Comparison of ENCODE assay signal across 9 cellular contexts in genomic region chr5:177086918-177087706, GRCh38. TPM values are rescaled to one million over a fixed set of nuclear protein-coding genes. Genes with fewer than 3 reads are reported as not detected.
DNase-seq lines count a peak whose midpoint lies in the region; ATAC-seq, FAIRE-seq and TF ChIP-seq lines count a peak whose summit lies in the region.
"Had no signal": no experiment of that assay in that cellular context is flagged by ENCODE, and none has a peak within 500 bp of the region (broad histone marks: within the 10 kb centered on the region; RNA-seq: fewer than 3 reads in every experiment).

No MANE protein-coding gene starts in this region.

- peak; percentile 85 for ATAC-seq in activated CD8-positive, alpha-beta memory T cell treated with anti-CD3 and anti-CD28 coated beads, Interleukin-2, amount 10 ng/mL, durations not matched to agents 7 days and 5 days

- H3K9me3 ChIP-seq in esophagus muscularis mucosa (no peaks in the 10 kb centered on the region), osteoblast (ENCODE audit: low read depth, low read length) (no peaks in the 10 kb centered on the region), tibial nerve (no peaks in the 10 kb centered on the region)

- no peaks in the 10 kb centered on the region for H4K20me1 ChIP-seq in osteoblast (ENCODE audit: insufficient read depth, low read length)

- no peaks in the 10 kb centered on the region for H3K36me3 Mint-ChIP-seq in activated CD8-positive, alpha-beta memory T cell treated with anti-CD3 and anti-CD28 coated beads, Interleukin-2, amount 10 ng/mL, durations not matched to agents 7 days and 5 days

- 1% methylated on average over 12 of the region's 60 CpGs for WGBS in esophagus muscularis mucosa
- 2 to 4% methylated on average over 32 to 43 of the region's 60 CpGs for WGBS in tibial nerve, 2 donors

- intact Hi-C loops in esophagus muscularis mucosa (cut with DNase I), result no loop called here

- peaks cover 9% of the 10 kb centered on the region for H3K4me1 Mint-ChIP-seq in activated CD8-positive, alpha-beta memory T cell treated with anti-CD3 and anti-CD28 coated beads, Interleukin-2, amount 10 ng/mL, durations not matched to agents 7 days and 5 days

- no peaks in the 10 kb centered on the region for H3K36me3 ChIP-seq in esophagus muscularis mucosa
- H3K36me3 ChIP-seq in osteoblast (ENCODE audit: insufficient read depth, low read length), result no peaks in the 10 kb centered on the region
- no peaks in the 10 kb centered on the region for H3K36me3 ChIP-seq in tibial nerve

- peaks cover 45% of the 10 kb centered on the region for H3K27me3 Mint-ChIP-seq in activated CD8-positive, alpha-beta memory T cell treated with anti-CD3 and anti-CD28 coated beads, Interleukin-2, amount 10 ng/mL, durations not matched to agents 7 days and 5 days

- CTCF ChIA-PET in HEK293T (lab: Yijun Ruan, JAX), result interaction anchor here (0.7 to 7.1 kb wide), 5 partner anchors 15 to 440 kb away, joined by 3 to 59 read pairs (median 4); partner anchors contain the start of gene TSPAN17
- CTCF ChIA-PET in activated CD8-positive, alpha-beta memory T cell treated with anti-CD3 and anti-CD28 coated beads, Interleukin-2, amount 10 ng/mL, durations not matched to agents 7 days and 5 days (lab: Charles Lee), result interaction anchor here (1.3 to 7.1 kb wide), 4 partner anchors 10 to 427 kb away, joined by 3 to 64 read pairs (median 26); no protein-coding TSS in a partner anchor

- H3K27ac ChIP-seq in esophagus muscularis mucosa (replicated peaks in 1 of 4) (no peak overlapping the region), osteoblast (ENCODE audit: low read depth, low read length) (no peak overlapping the region), tibial nerve (peak overlapping the region in 3 of 4 donors; percentile 54 to 75 (median 73))

- DNase-seq in GM12891 (ENCODE audit: insufficient read length, low spot score) (peak; percentile 85), HEK293T (ENCODE audit: extremely low spot score) (peak; percentile 92), NCI-H2227 treated with DMSO at 0.1 percent for 48 hours (lab: John Stamatoyannopoulos, UW) (peak; percentile 27), esophagus muscularis mucosa (ENCODE audit: extremely low spot score) (no peak), osteoblast (ENCODE audit: insufficient read length, low spot score, missing footprints) (no peak), tibial nerve (ENCODE audit: low spot score in 2 of 2) (no peak), dedifferentiated amniotic fluid mesenchymal stem cell (ENCODE audit: extremely low spot score) (no peak)
- peak; percentile 65 for DNase-seq in activated CD8-positive, alpha-beta memory T cell treated with anti-CD3 and anti-CD28 coated beads, Interleukin-2, amount 10 ng/mL, durations not matched to agents 7 days and 5 days

- H3K4me1 ChIP-seq in esophagus muscularis mucosa (peaks cover 14 to 33% (median 27%) of the 10 kb centered on the region in 4 donors), osteoblast (ENCODE audit: insufficient read depth, low read length) (peaks cover 3% of the 10 kb centered on the region), tibial nerve (peaks cover 0 to 37% (median 16%) of the 10 kb centered on the region in 4 donors)

- H3K4me3 ChIP-seq in esophagus muscularis mucosa, result peak overlapping the region; percentile 47 to 60 (median 50)
- peak overlapping the region; percentile 48 for H3K4me3 ChIP-seq in osteoblast (ENCODE audit: insufficient read depth, low read length)
- peak overlapping the region; percentile 22 to 58 (median 36) for H3K4me3 ChIP-seq in tibial nerve

- no peak overlapping the region for H3K27ac Mint-ChIP-seq in activated CD8-positive, alpha-beta memory T cell treated with anti-CD3 and anti-CD28 coated beads, Interleukin-2, amount 10 ng/mL, durations not matched to agents 7 days and 5 days

- TF ChIP-seq EP300 in esophagus muscularis mucosa (IDR thresholded peaks at IDR 0.05), result no peak
- no peak for TF ChIP-seq EP300 in tibial nerve (IDR thresholded peaks at IDR 0.05)

- H3K4me3 Mint-ChIP-seq in activated CD8-positive, alpha-beta memory T cell treated with anti-CD3 and anti-CD28 coated beads, Interleukin-2, amount 10 ng/mL, durations not matched to agents 7 days and 5 days, result no peak overlapping the region

- TF ChIP-seq POLR2A in GM12891 (IDR thresholded peaks at IDR 0.05; ENCODE audit: low read depth, low read length) (no peak), esophagus muscularis mucosa (IDR thresholded peaks at IDR 0.05; ENCODE audit: low read depth) (no peak), tibial nerve (IDR thresholded peaks at IDR 0.05) (peak in 1 of 2 donors; percentile 12)

- POLR2A ChIA-PET in HEK293T (lab: Yijun Ruan, JAX), result interaction anchor here (1.2 to 1.3 kb wide), 2 partner anchors 13 to 15 kb away, joined by 4 read pairs; no protein-coding TSS in a partner anchor

- H3K4me2 ChIP-seq in osteoblast (ENCODE audit: insufficient read depth, low read length), result peak overlapping the region; percentile 74

- H3K27me3 ChIP-seq in esophagus muscularis mucosa (peaks cover 0 to 81% (median 11%) of the 10 kb centered on the region in 4 donors), osteoblast (ENCODE audit: insufficient read depth, low read length) (peaks cover 32% of the 10 kb centered on the region), tibial nerve (peaks cover 0 to 6% of the 10 kb centered on the region in 2 donors)

- peak overlapping the region; percentile 56 for H2AFZ ChIP-seq in osteoblast (ENCODE audit: low read length)

- peak; percentile 82 for FAIRE-seq in GM12891 (lab: Jason Lieb, UNC)
- FAIRE-seq: islet of Langerhans had no signal

- no peaks in the 10 kb centered on the region for H3K9me3 Mint-ChIP-seq in activated CD8-positive, alpha-beta memory T cell treated with anti-CD3 and anti-CD28 coated beads, Interleukin-2, amount 10 ng/mL, durations not matched to agents 7 days and 5 days (ENCODE audit: low read depth)

- no peaks in the 10 kb centered on the region for H3K79me2 ChIP-seq in osteoblast (ENCODE audit: insufficient read depth, low read length)

- TF ChIP-seq CTCF in esophagus muscularis mucosa (IDR thresholded peaks at IDR 0.05) (peak in 2 of 3 experiments; percentile 41 to 65), osteoblast (IDR thresholded peaks at IDR 0.05; ENCODE audit: extremely low read depth, low read depth, low read length) (peak; percentile 20), tibial nerve (IDR thresholded peaks at IDR 0.05) (peak; percentile 47 to 66 (median 63))

TF ChIP-seq in GM12891, 5 proteins besides CTCF, POLR2A, EP300 and RAD21:
- TF ChIP-seq PAX5 (IDR thresholded peaks at IDR 0.05; ENCODE audit: insufficient read depth, low read length, severe bottlenecking), result no peak
- no peak for TF ChIP-seq POLR2AphosphoS5 (IDR thresholded peaks at IDR 0.05; ENCODE audit: low read depth, low read length)

TF ChIP-seq in HEK293T, 16 proteins besides CTCF, POLR2A, EP300 and RAD21:
- no peak for TF ChIP-seq ELF4 (IDR thresholded peaks at IDR 0.05)
- TF ChIP-seq SP1 (IDR thresholded peaks at IDR 0.05), result no peak
- TF ChIP-seq NFRKB (IDR thresholded peaks at IDR 0.05), result no peak
- no peak for TF ChIP-seq ZNF384 (IDR thresholded peaks at IDR 0.05)
- TF ChIP-seq HDGF (IDR thresholded peaks at IDR 0.05; ENCODE audit: borderline replicate concordance), result no peak
- no peak for TF ChIP-seq TARDBP (IDR thresholded peaks at IDR 0.05)
- no peak for TF ChIP-seq SUZ12 (IDR thresholded peaks at IDR 0.05)
- TF ChIP-seq PKNOX1 (IDR thresholded peaks at IDR 0.05), result no peak
- no peak for TF ChIP-seq L3MBTL2 (conservative IDR thresholded peaks at IDR 0.05)
- TF ChIP-seq FOXM1 (IDR thresholded peaks at IDR 0.05; ENCODE audit: borderline replicate concordance), result no peak
- no peak for TF ChIP-seq ARNT (IDR thresholded peaks at IDR 0.05)
- no peak for TF ChIP-seq FOXK2 (IDR thresholded peaks at IDR 0.05)
- TF ChIP-seq FOXA1 (IDR thresholded peaks at IDR 0.05), result no peak
- TF ChIP-seq CTBP1 (IDR thresholded peaks at IDR 0.05; ENCODE audit: borderline replicate concordance), result no peak
- TF ChIP-seq LEF1 (IDR thresholded peaks at IDR 0.05; ENCODE audit: borderline replicate concordance), result no peak
- no peak for TF ChIP-seq BHLHE40 (IDR thresholded peaks at IDR 0.05; ENCODE audit: borderline replicate concordance)

RNA-seq across cellular contexts. Expression of gene FGFR4, which starts 0.4 kb away (rescaled TPM):
- polyA plus RNA-seq in GM12891 (2012; ENCODE audit: low read depth, missing spikeins), result 0.33 TPM
- 1 to 10 TPM in 1 of 2 experiments, under 1 TPM in 1; 0.29 to 1.1 TPM for total RNA-seq in activated CD8-positive, alpha-beta memory T cell treated with anti-CD3 and anti-CD28 coated beads, Interleukin-2, amount 10 ng/mL, durations not matched to agents 7 days and 5 days
- total RNA-seq in esophagus muscularis mucosa, result 1 to 10 TPM; 2.1 to 4.5 (median 3.8) TPM
- 0.29 and 1.1 TPM in 2 replicates for total RNA-seq in osteoblast
- total RNA-seq in tibial nerve, result 10 to 100 TPM in 2 of 4 donors, 1 to 10 TPM in 2; 3.3 to 60.8 (median 12.1) TPM

RNA-seq across cellular contexts. Expression of gene NSD1, which starts 46.5 kb away (rescaled TPM):
- 14.9 TPM for polyA plus RNA-seq in GM12891 (2012; ENCODE audit: low read depth, missing spikeins)
- 100 to 1,000 TPM in 1 of 2 experiments, 10 to 100 TPM in 1; 94.6 to 114 TPM for total RNA-seq in activated CD8-positive, alpha-beta memory T cell treated with anti-CD3 and anti-CD28 coated beads, Interleukin-2, amount 10 ng/mL, durations not matched to agents 7 days and 5 days
- total RNA-seq in esophagus muscularis mucosa (10 to 100 TPM; 35.1 to 47.9 (median 43.7) TPM), osteoblast (48.6 and 53.2 TPM in 2 replicates), tibial nerve (10 to 100 TPM; 36.6 to 51.3 (median 40.7) TPM)

Comparison
In these comparisons a context has a peak if more than half of its experiments do, and no peak if none do; other contexts are left out.
1. DNase-seq: peak in GM12891 (single experiment), HEK293T (single experiment), NCI-H2227 treated with DMSO at 0.1 percent for 48 hours (single experiment) and activated CD8-positive, alpha-beta memory T cell treated with anti-CD3 and anti-CD28 coated beads, Interleukin-2, amount 10 ng/mL, durations not matched to agents 7 days and 5 days (single experiment); none in esophagus muscularis mucosa (single experiment), osteoblast (single experiment), tibial nerve (0 of 2) and dedifferentiated amniotic fluid mesenchymal stem cell (single experiment).
2. H3K27ac ChIP-seq: peak in tibial nerve (3 of 4); none in esophagus muscularis mucosa (0 of 4) and osteoblast (single experiment).
3. Peak in every context shown above with its lines, with median percentiles within 50 percentile points of each other: H3K4me3 ChIP-seq and CTCF ChIP-seq.